22 cellular contexts compared by ENCODE assay signal in genomic region chr17:74200112-74200511, GRCh38. TPM values are rescaled to one million over a fixed set of nuclear protein-coding genes. Genes with fewer than 3 reads are reported as not detected.
DNase-seq lines count a peak whose midpoint lies in the region; ATAC-seq, FAIRE-seq and TF ChIP-seq lines count a peak whose summit lies in the region.
"Had no signal": no experiment of that assay in that cellular context is flagged by ENCODE, and none has a peak within 500 bp of the region (broad histone marks: within the 10 kb centered on the region; RNA-seq: fewer than 3 reads in every experiment).

No MANE protein-coding gene starts in this region.

- H3K9me2 ChIP-seq in GM23338 (ENCODE audit: insufficient read depth), result no peaks in the 10 kb centered on the region

- H4K20me1 ChIP-seq in GM23338 (replicated peaks; ENCODE audit: insufficient read depth) (peaks cover under 1% of the 10 kb centered on the region; the same call in 1 of the 2 replicates), H1 (replicated peaks in 1 of 2; ENCODE audit: control insufficient read depth in 1 of 2, insufficient read depth in 2 of 2, low read length in 2 of 2) (peaks cover 7 to 11% of the 10 kb centered on the region in 2 experiments)

- H3K9ac ChIP-seq in HUES48 (ENCODE audit: low read depth, low read length), result no peak overlapping the region
- no peak overlapping the region for H3K9ac ChIP-seq in H1 (replicated peaks in 1 of 4; ENCODE audit: extremely low read depth in 1 of 4, low read depth in 3 of 4, low read length in 3 of 4)
- H3K9ac ChIP-seq in endodermal cell (ENCODE audit: extremely low read depth, low read length, poor library complexity, severe bottlenecking), result no peak overlapping the region

- H3K4me1 Mint-ChIP-seq in GM23338 (peaks cover 21% of the 10 kb centered on the region), endodermal cell (peaks cover 6% of the 10 kb centered on the region)

- peaks cover 13% of the 10 kb centered on the region for H3K36me3 ChIP-seq in GM23338 (ENCODE audit: insufficient read depth)
- peaks cover 10% of the 10 kb centered on the region for H3K36me3 ChIP-seq in HUES48 (ENCODE audit: control insufficient read depth, insufficient read depth, low read length)
- H3K36me3 ChIP-seq in H1 (ENCODE audit: control insufficient read depth in 2 of 4, insufficient read depth in 4 of 4, low read length in 3 of 4), result peaks cover 5 to 12% (median 5%) of the 10 kb centered on the region in 4 experiments; a peak in 5 of 8 replicates
- H3K36me3 ChIP-seq in endodermal cell (ENCODE audit: control insufficient read depth, insufficient read depth, low read length), result peaks cover 12% of the 10 kb centered on the region

- H3K27me3 ChIP-seq in GM23338 (ENCODE audit: insufficient read depth) (peaks cover 11% of the 10 kb centered on the region), HUES48 (ENCODE audit: control insufficient read depth, insufficient read depth, low read length) (peaks cover 15% of the 10 kb centered on the region), H1 (replicated peaks in 1 of 4; ENCODE audit: control insufficient read depth in 3 of 4, extremely low read depth in 1 of 4, insufficient read depth in 3 of 4, low read length in 3 of 4) (peaks cover 0 to 13% (median 8%) of the 10 kb centered on the region in 4 experiments; a peak in 4 of 7 replicates), endodermal cell (ENCODE audit: control insufficient read depth, insufficient read depth, low read length, poor library complexity, severe bottlenecking) (peaks cover 17% of the 10 kb centered on the region)

- H3K18ac ChIP-seq in H1 (ENCODE audit: extremely low read depth, low read length), result peak overlapping the region; percentile 33

- H2AK5ac ChIP-seq in H1 (ENCODE audit: low read depth, low read length), result no peak overlapping the region

- H3K4ac ChIP-seq in H1 (replicated peaks; ENCODE audit: insufficient read length, low read depth, low read length), result no peak overlapping the region

- peak overlapping the region; percentile 86; the same call in 1 of the 2 replicates for H2BK12ac ChIP-seq in H1 (ENCODE audit: low read depth, low read length)

- POLR2A ChIA-PET in H1 (lab: Charles Lee; ENCODE audit: partially characterized antibody), result interaction anchor here (0.9 to 2.4 kb wide), 5 partner anchors 8 to 20 kb away, joined by 3 to 9 read pairs (median 4); no protein-coding TSS in a partner anchor

- no peak overlapping the region for H3K14ac ChIP-seq in H1 (ENCODE audit: insufficient read length)

- H3K27ac ChIP-seq in GM23338 (ENCODE audit: low read depth) (no peak overlapping the region), HUES48 (ENCODE audit: low read depth, low read length) (no peak overlapping the region), H1 (ENCODE audit: low read depth, low read length) (no peak overlapping the region), endodermal cell (ENCODE audit: low read depth, low read length) (no peak overlapping the region)
- H3K27ac ChIP-seq: C4-2B, PC-9, SJSA1 had no signal

- no peak for DNase-seq in GM23338 (ENCODE audit: low spot score)
- DNase-seq in H1 (ENCODE audit: low read depth in 1 of 2, low spot score in 2 of 2), result no peak
- no peak for DNase-seq in NCI-H1417 (lab: John Stamatoyannopoulos, UW)
- DNase-seq in RKO (ENCODE audit: low spot score), result no peak
- no peak for DNase-seq in endodermal cell
- DNase-seq: DMS 273 treated with DMSO at 0.1 percent for 48 hours; DMS79; GF-D8; HFFc6; NCI-H187 treated with DMSO at 0.1 percent for 48 hours; NCI-H345; NK-92 treated with Interleukin-12 subunit alpha and Interleukin-12 subunit beta, amount 100 ng/mL, for 24 hours had no signal

- H3K79me1 ChIP-seq in H1 (ENCODE audit: low read depth, low read length), result no peaks in the 10 kb centered on the region

- H2BK5ac ChIP-seq in H1 (ENCODE audit: low read depth, low read length), result 0 out of 2 replicates have a peak overlapping the region, but pooled peaks have one; percentile 52

- H3F3A ChIP-seq in GM23338 (replicated peaks; ENCODE audit: low read depth), result peaks cover 5% of the 10 kb centered on the region

- WGBS in H1 (ENCODE audit: extremely low coverage in 1 of 2, insufficient coverage in 1 of 2, insufficient read length in 1 of 2, insufficient replicate concordance in 2 of 2, low coverage in 1 of 2, low lambda C conversion rate in 2 of 2, missing lambda C conversion rate in 1 of 2), 2 experiments, result 65% methylated on average over 10 of the region's 10 CpGs; no CpG with 5 or more reads in 1 of the 2 experiments
- WGBS in endodermal cell (ENCODE audit: insufficient coverage in 1 of 2, insufficient read length in 1 of 2), 2 experiments, result 83% methylated on average over 9 to 10 of the region's 10 CpGs

- no peak overlapping the region for H2BK120ac ChIP-seq in H1 (replicated peaks; ENCODE audit: low read depth, low read length)

- H3K4me2 ChIP-seq in GM23338 (peak overlapping the region; percentile 64), H1 (ENCODE audit: insufficient read depth in 1 of 2, low read depth in 2 of 2, low read length in 2 of 2) (peak overlapping the region; percentile 24 to 69; a peak in 3 of 4 replicates)

- H3K56ac ChIP-seq in H1 (replicated peaks; ENCODE audit: insufficient read length, low read depth, low read length), result no peak overlapping the region

- no peaks in the 10 kb centered on the region for H3K9me3 ChIP-seq in HUES48 (ENCODE audit: control insufficient read depth, insufficient read depth, low read length)
- H3K9me3 ChIP-seq in H1 (ENCODE audit: insufficient read depth in 2 of 2, low read depth in 1 of 2, low read length in 1 of 2), result no peaks in the 10 kb centered on the region
- no peaks in the 10 kb centered on the region for H3K9me3 ChIP-seq in endodermal cell (ENCODE audit: control insufficient read depth, low read length)
- H3K9me3 ChIP-seq: Caco-2, SJSA1 had no signal

- no peak for TF ChIP-seq RAD21 in H1 (IDR thresholded peaks at IDR 0.05 in 1 of 2, conservative IDR thresholded peaks at IDR 0.05 in 1 of 2; ENCODE audit: low read depth in 2 of 2, low read length in 2 of 2)

- no peak for TF ChIP-seq EP300 in H1 (IDR thresholded peaks at IDR 0.05; ENCODE audit: borderline replicate concordance in 1 of 2, low read depth in 2 of 2, low read length in 2 of 2)

- H3K27ac Mint-ChIP-seq in GM23338 (no peak overlapping the region), endodermal cell (no peak overlapping the region)
- H3K27ac Mint-ChIP-seq: B cell; CD8-positive, alpha-beta T cell; HFFc6 had no signal

- TF ChIP-seq CTCF in GM23338 (conservative IDR thresholded peaks at IDR 0.05; ENCODE audit: low read depth in 2 of 2) (no peak), H1 (IDR thresholded peaks at IDR 0.05; ENCODE audit: control extremely low read depth in 1 of 3, insufficient read depth in 1 of 3, low read depth in 1 of 3, low read length in 3 of 3) (no peak), endodermal cell (conservative IDR thresholded peaks at IDR 0.05) (no peak)

- ATAC-seq in GM23338 (no peak), GM21360 (IDR thresholded peaks at IDR 0.05; ENCODE audit: unreplicated experiment) (no peak)

- peaks cover 16% of the 10 kb centered on the region for H3K79me2 ChIP-seq in GM23338 (replicated peaks; ENCODE audit: insufficient read depth)
- H3K79me2 ChIP-seq in H1 (ENCODE audit: control insufficient read depth in 1 of 2, insufficient read depth in 2 of 2, low read length in 2 of 2), result peaks cover 14 to 16% of the 10 kb centered on the region in 2 experiments

- H3K23ac ChIP-seq in H1 (ENCODE audit: insufficient read length), result no peak overlapping the region

- no peak overlapping the region for H3K4me3 Mint-ChIP-seq in GM23338
- H3K4me3 Mint-ChIP-seq in endodermal cell, result no peak overlapping the region
- H3K4me3 Mint-ChIP-seq: CD8-positive, alpha-beta T cell; HFFc6 had no signal

- no peak overlapping the region for H4K8ac ChIP-seq in H1 (ENCODE audit: extremely low read depth, insufficient read depth, low read length)

- H4K5ac ChIP-seq in H1 (ENCODE audit: insufficient read length, low read depth, low read length), result no peak overlapping the region

- H3K4me3 ChIP-seq in GM23338, result peak overlapping the region; percentile 48; the same call in 1 of the 2 replicates
- 0 out of 2 replicates have a peak overlapping the region, but pooled peaks have one; percentile 17 for H3K4me3 ChIP-seq in HUES48 (ENCODE audit: low read depth, low read length)
- peak overlapping the region in 1 of 4 experiments; percentile 39; a peak in 1 of 8 replicates for H3K4me3 ChIP-seq in H1 (ENCODE audit: extremely low read depth in 1 of 4, insufficient read depth in 2 of 4, low read depth in 3 of 4, low read length in 4 of 4)
- H3K4me3 ChIP-seq in endodermal cell (ENCODE audit: low read length), result no peak overlapping the region
- H3K4me3 ChIP-seq: PC-9, SJSA1 had no signal

- H2BK20ac ChIP-seq in H1 (ENCODE audit: low read length), result peak overlapping the region; percentile 82

- no peak for TF ChIP-seq POLR2A in H1 (IDR thresholded peaks at IDR 0.05; ENCODE audit: control extremely low read depth in 1 of 2, low read depth in 2 of 2, low read length in 2 of 2)

- peaks cover 5% of the 10 kb centered on the region; the same call in 1 of the 2 replicates for H3K23me2 ChIP-seq in H1 (ENCODE audit: low read depth, low read length)

- H3K9me3 Mint-ChIP-seq in GM23338 (peaks cover 3% of the 10 kb centered on the region; the same call in 1 of the 3 replicates), endodermal cell (no peaks in the 10 kb centered on the region)
- H3K9me3 Mint-ChIP-seq: CD8-positive, alpha-beta T cell; IgD-negative memory B cell had no signal

- H3K4me1 ChIP-seq in GM23338 (ENCODE audit: insufficient read depth) (peaks cover 15% of the 10 kb centered on the region), HUES48 (ENCODE audit: control insufficient read depth, insufficient read depth, low read length) (peaks cover 15% of the 10 kb centered on the region), H1 (replicated peaks in 1 of 4; ENCODE audit: control insufficient read depth in 3 of 4, insufficient read depth in 4 of 4, low read length in 3 of 4) (peaks cover 2 to 15% (median 7%) of the 10 kb centered on the region in 4 experiments), endodermal cell (ENCODE audit: control insufficient read depth, insufficient read depth, low read length) (peaks cover 6% of the 10 kb centered on the region)

- H3K36me3 Mint-ChIP-seq in GM23338 (ENCODE audit: low read depth) (peaks cover 17% of the 10 kb centered on the region), endodermal cell (ENCODE audit: low read depth) (peaks cover 14% of the 10 kb centered on the region)
- H3K36me3 Mint-ChIP-seq: IgD-negative memory B cell had no signal

- H2AFZ ChIP-seq in GM23338 (peak overlapping the region; percentile 94), H1 (ENCODE audit: low read length) (0 out of 2 replicates have a peak overlapping the region, but pooled peaks have one; percentile 28)
- H2AFZ ChIP-seq: PC-9 had no signal

- peaks cover 29% of the 10 kb centered on the region for H3K27me3 Mint-ChIP-seq in GM23338 (ENCODE audit: insufficient read depth, low read depth, poor library complexity)
- peaks cover 31% of the 10 kb centered on the region for H3K27me3 Mint-ChIP-seq in endodermal cell (ENCODE audit: insufficient read depth)

- no peak overlapping the region for H2BK15ac ChIP-seq in H1 (ENCODE audit: low read length)

- no peak for FAIRE-seq in H1 (lab: Jason Lieb, UNC)
- FAIRE-seq: H54 had no signal

- H4K91ac ChIP-seq in H1 (replicated peaks; ENCODE audit: insufficient read length, low read length), result no peak overlapping the region

- CTCF ChIA-PET in H1 (lab: Charles Lee; ENCODE audit: partially characterized antibody), result interaction anchor here (0.7 to 4.3 kb wide), 41 partner anchors 8 to 480 kb away, joined by 3 to 27 read pairs (median 4); no protein-coding TSS in a partner anchor

RNA-seq across cellular contexts. Expression of gene RPL38, which starts 3.4 kb away (rescaled TPM):
- total RNA-seq in GM23338 (2014; rRNA removed; shearing (Covaris generic)), result 231 and 286 TPM in 2 replicates
- polyA plus RNA-seq in GM23338 (2016; fragmentation: Nextera tagmentation; extraction: Ambion mirVana), result 5,312 and 5,616 TPM in 2 replicates
- 1,195 and 1,222 TPM in 2 replicates for total RNA-seq in H1 (2021; fragmentation: NEBNext Ultra II Directional; extraction: Animal tissue kit (Norgen Biotek cat#: 25700))
- polyA plus RNA-seq in H1 (2011; rRNA removed), result 412 and 510 TPM in 2 replicates
- polyA plus RNA-seq in H1 (2011; cell fraction: cytosol; rRNA removed), result 1,085 TPM
- polyA plus RNA-seq in H1 (2011; cell fraction: nucleus; rRNA removed), result 1,333 TPM
- polyA plus RNA-seq in H1 (2012, experiment 1 of 2), result 3,837 to 6,357 TPM (median 4,194 TPM) in 4 replicates
- polyA plus RNA-seq in H1 (2012, experiment 2 of 2), result 920 TPM
- polyA plus RNA-seq in H1 (2013, experiment 1 of 2), result 4,258 TPM
- 4,313 TPM for polyA plus RNA-seq in H1 (2013, experiment 2 of 2)
- polyA minus RNA-seq in H1 (2011; rRNA and poly(A)+ RNA removed), result 802 and 987 TPM in 2 replicates
- 425 TPM for polyA minus RNA-seq in H1 (2011; cell fraction: cytosol; rRNA and poly(A)+ RNA removed)
- polyA minus RNA-seq in H1 (2011; cell fraction: nucleus; rRNA and poly(A)+ RNA removed), result 337 TPM
- 1,000 to 10,000 TPM; 1,155 to 1,199 TPM for total RNA-seq in endodermal cell
- polyA plus RNA-seq in endodermal cell (2013, experiment 1 of 2), result 1,898 TPM
- polyA plus RNA-seq in endodermal cell (2013, experiment 2 of 2), result 1,809 TPM

RNA-seq across cellular contexts. Expression of gene TTYH2, which starts 13.3 kb away (rescaled TPM):
- 3.9 and 5.2 TPM in 2 replicates for total RNA-seq in GM23338 (2014; rRNA removed; shearing (Covaris generic))
- 1.4 and 2.1 TPM in 2 replicates for polyA plus RNA-seq in GM23338 (2016; fragmentation: Nextera tagmentation; extraction: Ambion mirVana)
- 3.2 and 3.7 TPM in 2 replicates for total RNA-seq in H1 (2021; fragmentation: NEBNext Ultra II Directional; extraction: Animal tissue kit (Norgen Biotek cat#: 25700))
- 9.2 and 17.3 TPM in 2 replicates for polyA plus RNA-seq in H1 (2011; rRNA removed)
- polyA plus RNA-seq in H1 (2011; cell fraction: cytosol; rRNA removed), result 7.6 TPM
- polyA plus RNA-seq in H1 (2011; cell fraction: nucleus; rRNA removed), result 16.4 TPM
- polyA plus RNA-seq in H1 (2012, experiment 1 of 2), result 3.1 to 4.0 TPM (median 3.4 TPM) in 4 replicates
- polyA plus RNA-seq in H1 (2012, experiment 2 of 2), result 3.2 TPM
- polyA plus RNA-seq in H1 (2013, experiment 1 of 2), result 5.3 TPM
- polyA plus RNA-seq in H1 (2013, experiment 2 of 2), result 5.8 TPM
- 7.4 and 9.7 TPM in 2 replicates for polyA minus RNA-seq in H1 (2011; rRNA and poly(A)+ RNA removed)
- polyA minus RNA-seq in H1 (2011; cell fraction: cytosol; rRNA and poly(A)+ RNA removed), result 3.1 TPM
- 8.3 TPM for polyA minus RNA-seq in H1 (2011; cell fraction: nucleus; rRNA and poly(A)+ RNA removed)
- total RNA-seq in endodermal cell, result 1 to 10 TPM; 1.2 to 1.6 TPM
- polyA plus RNA-seq in endodermal cell (2013, experiment 1 of 2), result 20.3 TPM
- 18.3 TPM for polyA plus RNA-seq in endodermal cell (2013, experiment 2 of 2)
